ENCODE assay signal across 1 cellular context in the genomic region with DNA sequence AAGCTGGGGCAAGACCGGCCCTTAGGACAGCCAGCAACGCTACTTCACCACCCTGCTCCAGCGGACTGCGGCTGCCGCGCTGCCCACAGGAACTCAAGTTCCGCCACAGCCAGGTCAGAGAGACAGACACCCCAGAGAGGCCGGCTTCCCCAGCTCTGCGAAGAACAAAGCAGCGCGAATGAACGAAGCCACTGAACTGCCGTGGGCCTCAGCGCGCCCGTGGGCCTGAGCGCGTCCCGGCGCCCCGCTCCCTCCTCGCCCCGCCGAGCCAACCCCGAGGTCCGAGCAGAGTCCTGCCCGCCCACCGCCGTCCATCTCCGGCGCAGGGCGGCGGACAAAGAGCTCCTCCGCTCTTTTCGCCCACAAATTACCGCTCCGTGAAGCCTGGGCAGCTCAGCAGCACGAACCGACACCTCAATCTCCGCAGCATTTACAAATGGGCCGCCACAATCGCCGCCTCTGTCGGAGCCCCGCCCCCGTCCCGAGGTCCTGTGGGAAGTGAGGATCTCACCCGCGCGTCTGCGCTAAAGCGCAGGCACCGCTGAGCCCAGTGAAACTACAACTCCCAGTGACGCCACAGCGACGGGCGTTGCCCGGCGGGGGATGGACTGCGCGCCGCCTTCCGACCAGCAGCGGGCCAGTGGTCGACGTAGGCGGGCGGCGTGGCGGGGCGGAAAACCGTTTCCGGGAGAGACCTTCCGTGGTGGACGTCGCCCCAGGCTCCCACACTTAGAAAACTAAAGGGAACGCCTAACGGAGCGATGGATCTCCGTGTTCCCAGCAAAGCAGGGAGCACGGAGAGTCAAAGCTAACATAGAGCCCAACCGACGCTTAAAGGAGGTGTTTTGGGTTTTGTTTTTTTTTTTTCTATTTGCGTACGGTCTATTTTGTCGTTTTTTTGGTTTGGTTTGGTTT.
A peak's percentile ranks its signal among the peaks of the same experiment; 100 is the strongest.
TF ChIP-seq lines count a peak whose summit lies in the region.

No MANE protein-coding gene starts in this region.

TF ChIP-seq in HepG2, 621 proteins besides CTCF, POLR2A, EP300 and RAD21 (continued from another document and continues in another):
- TF ChIP-seq, protein P1, sequence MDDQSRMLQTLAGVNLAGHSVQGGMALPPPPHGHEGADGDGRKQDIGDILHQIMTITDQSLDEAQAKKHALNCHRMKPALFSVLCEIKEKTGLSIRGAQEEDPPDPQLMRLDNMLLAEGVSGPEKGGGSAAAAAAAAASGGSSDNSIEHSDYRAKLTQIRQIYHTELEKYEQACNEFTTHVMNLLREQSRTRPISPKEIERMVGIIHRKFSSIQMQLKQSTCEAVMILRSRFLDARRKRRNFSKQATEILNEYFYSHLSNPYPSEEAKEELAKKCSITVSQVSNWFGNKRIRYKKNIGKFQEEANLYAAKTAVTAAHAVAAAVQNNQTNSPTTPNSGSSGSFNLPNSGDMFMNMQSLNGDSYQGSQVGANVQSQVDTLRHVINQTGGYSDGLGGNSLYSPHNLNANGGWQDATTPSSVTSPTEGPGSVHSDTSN (CRISPR knock-in tag; IDR thresholded peaks at IDR 0.05; ENCODE audit: borderline replicate concordance): no peak
- TF ChIP-seq TOPORS (CRISPR knock-in tag; IDR thresholded peaks at IDR 0.05) (0 out of 2 replicates have a peak, but pooled peaks have one; percentile 15), ZNF674 (CRISPR knock-in tag; IDR thresholded peaks at IDR 0.05; ENCODE audit: low read depth) (no peak), ZNF20 (CRISPR knock-in tag; IDR thresholded peaks at IDR 0.05) (no peak), MAF1 (CRISPR knock-in tag; IDR thresholded peaks at IDR 0.05; ENCODE audit: borderline replicate concordance) (peak; percentile 19; the same call in 1 of the 2 replicates), REPIN1 (CRISPR knock-in tag; IDR thresholded peaks at IDR 0.05; ENCODE audit: borderline replicate concordance, low read depth) (peak; percentile 65; the same call in 1 of the 2 replicates), ZFP36L2 (CRISPR knock-in tag; IDR thresholded peaks at IDR 0.05) (no peak), ZNF563 (CRISPR knock-in tag; IDR thresholded peaks at IDR 0.05) (peak; percentile 80; the same call in 1 of the 2 replicates), SUZ12 (IDR thresholded peaks at IDR 0.05; ENCODE audit: low read depth, low read length) (peak; percentile 83), RXRB (CRISPR knock-in tag; IDR thresholded peaks at IDR 0.05; ENCODE audit: borderline replicate concordance) (0 out of 2 replicates have a peak, but pooled peaks have one; percentile 12), ZNF446 (CRISPR knock-in tag; IDR thresholded peaks at IDR 0.05) (no peak), ZNF569 (CRISPR knock-in tag; IDR thresholded peaks at IDR 0.05; ENCODE audit: borderline replicate concordance) (no peak), SRF (IDR thresholded peaks at IDR 0.05; ENCODE audit: low read depth, low read length) (no peak), ZNF629 (CRISPR knock-in tag; conservative IDR thresholded peaks at IDR 0.05) (no peak), PAX8 (CRISPR knock-in tag; IDR thresholded peaks at IDR 0.05; ENCODE audit: borderline replicate concordance) (0 out of 2 replicates have a peak, but pooled peaks have one; percentile 60), NFATC3 (CRISPR knock-in tag; IDR thresholded peaks at IDR 0.05) (no peak), MXI1 (IDR thresholded peaks at IDR 0.05; ENCODE audit: borderline replicate concordance, low read depth, low read length) (peak; percentile 89; the same call in 2 of the 3 replicates), MEF2D (CRISPR knock-in tag; IDR thresholded peaks at IDR 0.05) (peak; percentile 81), ZNF761 (CRISPR knock-in tag; conservative IDR thresholded peaks at IDR 0.05) (0 out of 2 replicates have a peak, but pooled peaks have one; percentile 37), U2AF1 (optimal IDR thresholded peaks at IDR 0.05; ENCODE audit: low read depth, low read length) (no peak), POLR2AphosphoS5 (IDR thresholded peaks at IDR 0.05; ENCODE audit: low read depth, low read length) (peak; percentile 85), ZNF264 (CRISPR knock-in tag; IDR thresholded peaks at IDR 0.05) (no peak), ZNF34 (CRISPR knock-in tag; IDR thresholded peaks at IDR 0.05; ENCODE audit: borderline replicate concordance) (no peak), ESRRA (CRISPR knock-in tag; IDR thresholded peaks at IDR 0.05; ENCODE audit: low read depth) (no peak), BORCS8-MEF2B (CRISPR knock-in tag; IDR thresholded peaks at IDR 0.05) (peak; percentile 81)
- TF ChIP-seq, protein P2, sequence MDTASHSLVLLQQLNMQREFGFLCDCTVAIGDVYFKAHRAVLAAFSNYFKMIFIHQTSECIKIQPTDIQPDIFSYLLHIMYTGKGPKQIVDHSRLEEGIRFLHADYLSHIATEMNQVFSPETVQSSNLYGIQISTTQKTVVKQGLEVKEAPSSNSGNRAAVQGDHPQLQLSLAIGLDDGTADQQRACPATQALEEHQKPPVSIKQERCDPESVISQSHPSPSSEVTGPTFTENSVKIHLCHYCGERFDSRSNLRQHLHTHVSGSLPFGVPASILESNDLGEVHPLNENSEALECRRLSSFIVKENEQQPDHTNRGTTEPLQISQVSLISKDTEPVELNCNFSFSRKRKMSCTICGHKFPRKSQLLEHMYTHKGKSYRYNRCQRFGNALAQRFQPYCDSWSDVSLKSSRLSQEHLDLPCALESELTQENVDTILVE (CRISPR knock-in tag; IDR thresholded peaks at IDR 0.05): peak; percentile 56; the same call in 1 of the 2 replicates
- TF ChIP-seq, protein P3, sequence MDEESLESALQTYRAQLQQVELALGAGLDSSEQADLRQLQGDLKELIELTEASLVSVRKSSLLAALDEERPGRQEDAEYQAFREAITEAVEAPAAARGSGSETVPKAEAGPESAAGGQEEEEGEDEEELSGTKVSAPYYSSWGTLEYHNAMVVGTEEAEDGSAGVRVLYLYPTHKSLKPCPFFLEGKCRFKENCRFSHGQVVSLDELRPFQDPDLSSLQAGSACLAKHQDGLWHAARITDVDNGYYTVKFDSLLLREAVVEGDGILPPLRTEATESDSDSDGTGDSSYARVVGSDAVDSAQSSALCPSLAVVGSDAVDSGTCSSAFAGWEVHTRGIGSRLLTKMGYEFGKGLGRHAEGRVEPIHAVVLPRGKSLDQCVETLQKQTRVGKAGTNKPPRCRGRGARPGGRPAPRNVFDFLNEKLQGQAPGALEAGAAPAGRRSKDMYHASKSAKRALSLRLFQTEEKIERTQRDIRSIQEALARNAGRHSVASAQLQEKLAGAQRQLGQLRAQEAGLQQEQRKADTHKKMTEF (CRISPR knock-in tag; IDR thresholded peaks at IDR 0.05): peak; percentile 56; the same call in 1 of the 2 replicates
- TF ChIP-seq, protein P4, sequence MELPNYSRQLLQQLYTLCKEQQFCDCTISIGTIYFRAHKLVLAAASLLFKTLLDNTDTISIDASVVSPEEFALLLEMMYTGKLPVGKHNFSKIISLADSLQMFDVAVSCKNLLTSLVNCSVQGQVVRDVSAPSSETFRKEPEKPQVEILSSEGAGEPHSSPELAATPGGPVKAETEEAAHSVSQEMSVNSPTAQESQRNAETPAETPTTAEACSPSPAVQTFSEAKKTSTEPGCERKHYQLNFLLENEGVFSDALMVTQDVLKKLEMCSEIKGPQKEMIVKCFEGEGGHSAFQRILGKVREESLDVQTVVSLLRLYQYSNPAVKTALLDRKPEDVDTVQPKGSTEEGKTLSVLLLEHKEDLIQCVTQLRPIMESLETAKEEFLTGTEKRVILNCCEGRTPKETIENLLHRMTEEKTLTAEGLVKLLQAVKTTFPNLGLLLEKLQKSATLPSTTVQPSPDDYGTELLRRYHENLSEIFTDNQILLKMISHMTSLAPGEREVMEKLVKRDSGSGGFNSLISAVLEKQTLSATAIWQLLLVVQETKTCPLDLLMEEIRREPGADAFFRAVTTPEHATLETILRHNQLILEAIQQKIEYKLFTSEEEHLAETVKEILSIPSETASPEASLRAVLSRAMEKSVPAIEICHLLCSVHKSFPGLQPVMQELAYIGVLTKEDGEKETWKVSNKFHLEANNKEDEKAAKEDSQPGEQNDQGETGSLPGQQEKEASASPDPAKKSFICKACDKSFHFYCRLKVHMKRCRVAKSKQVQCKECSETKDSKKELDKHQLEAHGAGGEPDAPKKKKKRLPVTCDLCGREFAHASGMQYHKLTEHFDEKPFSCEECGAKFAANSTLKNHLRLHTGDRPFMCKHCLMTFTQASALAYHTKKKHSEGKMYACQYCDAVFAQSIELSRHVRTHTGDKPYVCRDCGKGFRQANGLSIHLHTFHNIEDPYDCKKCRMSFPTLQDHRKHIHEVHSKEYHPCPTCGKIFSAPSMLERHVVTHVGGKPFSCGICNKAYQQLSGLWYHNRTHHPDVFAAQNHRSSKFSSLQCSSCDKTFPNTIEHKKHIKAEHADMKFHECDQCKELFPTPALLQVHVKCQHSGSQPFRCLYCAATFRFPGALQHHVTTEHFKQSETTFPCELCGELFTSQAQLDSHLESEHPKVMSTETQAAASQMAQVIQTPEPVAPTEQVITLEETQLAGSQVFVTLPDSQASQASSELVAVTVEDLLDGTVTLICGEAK (IDR thresholded peaks at IDR 0.05): no peak
- TF ChIP-seq, protein P4 (CRISPR knock-in tag; IDR thresholded peaks at IDR 0.05): peak; percentile 55
- TF ChIP-seq, protein P5, sequence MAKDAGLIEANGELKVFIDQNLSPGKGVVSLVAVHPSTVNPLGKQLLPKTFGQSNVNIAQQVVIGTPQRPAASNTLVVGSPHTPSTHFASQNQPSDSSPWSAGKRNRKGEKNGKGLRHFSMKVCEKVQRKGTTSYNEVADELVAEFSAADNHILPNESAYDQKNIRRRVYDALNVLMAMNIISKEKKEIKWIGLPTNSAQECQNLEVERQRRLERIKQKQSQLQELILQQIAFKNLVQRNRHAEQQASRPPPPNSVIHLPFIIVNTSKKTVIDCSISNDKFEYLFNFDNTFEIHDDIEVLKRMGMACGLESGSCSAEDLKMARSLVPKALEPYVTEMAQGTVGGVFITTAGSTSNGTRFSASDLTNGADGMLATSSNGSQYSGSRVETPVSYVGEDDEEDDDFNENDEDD (CRISPR knock-in tag; IDR thresholded peaks at IDR 0.05; ENCODE audit: borderline replicate concordance): peak; percentile 90
- TF ChIP-seq, protein P6, sequence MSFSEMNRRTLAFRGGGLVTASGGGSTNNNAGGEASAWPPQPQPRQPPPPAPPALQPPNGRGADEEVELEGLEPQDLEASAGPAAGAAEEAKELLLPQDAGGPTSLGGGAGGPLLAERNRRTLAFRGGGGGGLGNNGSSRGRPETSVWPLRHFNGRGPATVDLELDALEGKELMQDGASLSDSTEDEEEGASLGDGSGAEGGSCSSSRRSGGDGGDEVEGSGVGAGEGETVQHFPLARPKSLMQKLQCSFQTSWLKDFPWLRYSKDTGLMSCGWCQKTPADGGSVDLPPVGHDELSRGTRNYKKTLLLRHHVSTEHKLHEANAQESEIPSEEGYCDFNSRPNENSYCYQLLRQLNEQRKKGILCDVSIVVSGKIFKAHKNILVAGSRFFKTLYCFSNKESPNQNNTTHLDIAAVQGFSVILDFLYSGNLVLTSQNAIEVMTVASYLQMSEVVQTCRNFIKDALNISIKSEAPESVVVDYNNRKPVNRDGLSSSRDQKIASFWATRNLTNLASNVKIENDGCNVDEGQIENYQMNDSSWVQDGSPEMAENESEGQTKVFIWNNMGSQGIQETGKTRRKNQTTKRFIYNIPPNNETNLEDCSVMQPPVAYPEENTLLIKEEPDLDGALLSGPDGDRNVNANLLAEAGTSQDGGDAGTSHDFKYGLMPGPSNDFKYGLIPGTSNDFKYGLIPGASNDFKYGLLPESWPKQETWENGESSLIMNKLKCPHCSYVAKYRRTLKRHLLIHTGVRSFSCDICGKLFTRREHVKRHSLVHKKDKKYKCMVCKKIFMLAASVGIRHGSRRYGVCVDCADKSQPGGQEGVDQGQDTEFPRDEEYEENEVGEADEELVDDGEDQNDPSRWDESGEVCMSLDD (CRISPR knock-in tag; IDR thresholded peaks at IDR 0.05; ENCODE audit: borderline replicate concordance): no peak
- TF ChIP-seq, protein P7, sequence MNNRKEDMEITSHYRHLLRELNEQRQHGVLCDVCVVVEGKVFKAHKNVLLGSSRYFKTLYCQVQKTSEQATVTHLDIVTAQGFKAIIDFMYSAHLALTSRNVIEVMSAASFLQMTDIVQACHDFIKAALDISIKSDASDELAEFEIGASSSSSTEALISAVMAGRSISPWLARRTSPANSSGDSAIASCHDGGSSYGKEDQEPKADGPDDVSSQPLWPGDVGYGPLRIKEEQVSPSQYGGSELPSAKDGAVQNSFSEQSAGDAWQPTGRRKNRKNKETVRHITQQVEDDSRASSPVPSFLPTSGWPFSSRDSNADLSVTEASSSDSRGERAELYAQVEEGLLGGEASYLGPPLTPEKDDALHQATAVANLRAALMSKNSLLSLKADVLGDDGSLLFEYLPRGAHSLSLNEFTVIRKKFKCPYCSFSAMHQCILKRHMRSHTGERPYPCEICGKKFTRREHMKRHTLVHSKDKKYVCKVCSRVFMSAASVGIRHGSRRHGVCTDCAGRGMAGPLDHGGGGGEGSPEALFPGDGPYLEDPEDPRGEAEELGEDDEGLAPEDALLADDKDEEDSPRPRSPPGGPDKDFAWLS (CRISPR knock-in tag; IDR thresholded peaks at IDR 0.05; ENCODE audit: borderline replicate concordance): no peak
- TF ChIP-seq, protein P8, sequence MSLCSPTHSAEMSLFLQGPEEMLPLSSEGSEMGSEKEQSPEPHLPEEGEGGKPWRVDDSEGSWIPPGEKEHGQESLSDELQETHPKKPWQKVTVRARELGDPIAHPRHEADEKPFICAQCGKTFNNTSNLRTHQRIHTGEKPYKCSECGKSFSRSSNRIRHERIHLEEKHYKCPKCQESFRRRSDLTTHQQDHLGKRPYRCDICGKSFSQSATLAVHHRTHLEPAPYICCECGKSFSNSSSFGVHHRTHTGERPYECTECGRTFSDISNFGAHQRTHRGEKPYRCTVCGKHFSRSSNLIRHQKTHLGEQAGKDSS (CRISPR knock-in tag; IDR thresholded peaks at IDR 0.05; ENCODE audit: borderline replicate concordance, low read depth): 0 out of 2 replicates have a peak, but pooled peaks have one; percentile 64
